Comparison of ENCODE assay signal across 40 cellular contexts in the genomic region with DNA sequence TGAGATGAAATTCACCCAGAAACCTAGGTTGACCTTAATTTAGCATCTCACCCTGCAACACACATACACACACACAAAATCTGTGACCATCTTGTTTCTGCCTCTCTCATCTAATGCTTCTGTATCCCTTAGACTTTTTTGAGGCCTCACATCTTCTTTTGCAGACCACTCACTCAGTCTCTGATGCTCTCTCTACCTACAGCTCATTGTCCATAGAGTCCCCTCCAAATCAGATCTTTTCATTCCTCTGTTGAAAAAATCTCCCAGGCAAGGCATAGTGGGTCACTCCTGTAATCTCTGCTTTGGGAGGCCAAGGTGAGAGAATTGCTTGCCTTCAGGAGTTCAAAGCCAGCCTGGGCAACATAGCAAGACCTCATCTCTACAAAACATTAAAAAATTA. TPM values are rescaled to one million over a fixed set of nuclear protein-coding genes. Genes with fewer than 3 reads are reported as not detected.
"Had no signal": no experiment of that assay in that cellular context is flagged by ENCODE, and none has a peak within 500 bp of the region (broad histone marks: within the 10 kb centered on the region; RNA-seq: fewer than 3 reads in every experiment).

No MANE protein-coding gene starts in this region.

- H3K4me3 Mint-ChIP-seq: activated naive CD4-positive, alpha-beta T cell treated with anti-CD3 and anti-CD28 coated beads for 36 hours; activated naive CD4-positive, alpha-beta T cell treated with anti-CD3 and anti-CD28 coated beads, Interleukin-2, amount 10 ng/mL, durations not matched to agents 7 days and 5 days; activated naive CD4-positive, alpha-beta T cell treated with anti-CD3 and anti-CD28 coated beads, Interleukin-2, amount 50 U/mL, for 24 hours; activated naive CD8-positive, alpha-beta T cell treated with anti-CD3 and anti-CD28 coated beads for 36 hours; activated naive CD8-positive, alpha-beta T cell treated with anti-CD3 and anti-CD28 coated beads, Interleukin-2, amount 10 ng/mL, durations not matched to agents 7 days and 5 days; activated naive CD8-positive, alpha-beta T cell treated with anti-CD3 and anti-CD28 coated beads, Interleukin-2, amount 50 U/mL, for 24 hours; activated T-cell treated with anti-CD3 and anti-CD28 coated beads, Interleukin-2, amount 50 U/mL, for 24 hours; activated T-cell treated with anti-CD3 and anti-CD28 coated beads, Interleukin-2, amount 50 U/mL, for 4 hours; activated T-cell treated with anti-CD3 and anti-CD28 coated beads, Interleukin-2, amount 50 U/mL, for 72 hours; activated T-helper 1 cell treated with anti-CD3 and anti-CD28 coated beads, Interleukin-12 subunit alpha, Interleukin-12 subunit beta, Interleukin-2, Interleukin-4 antibody, amounts not matched to agents 30 ng/mL and 10 ng/mL and 1 ng/mL, durations not matched to agents 14 hours and 24 hours and 36 hours; central memory CD8-positive, alpha-beta T cell had no signal

- H3K27ac Mint-ChIP-seq: activated naive CD4-positive, alpha-beta T cell treated with anti-CD3 and anti-CD28 coated beads for 36 hours; activated naive CD4-positive, alpha-beta T cell treated with anti-CD3 and anti-CD28 coated beads, Interleukin-2, amount 10 ng/mL, durations not matched to agents 7 days and 5 days; activated naive CD4-positive, alpha-beta T cell treated with anti-CD3 and anti-CD28 coated beads, Interleukin-2, amount 50 U/mL, for 24 hours; activated naive CD4-positive, alpha-beta T cell treated with anti-CD3 and anti-CD28 coated beads, Interleukin-2, amount 50 U/mL, for 72 hours; activated naive CD8-positive, alpha-beta T cell treated with anti-CD3 and anti-CD28 coated beads for 36 hours; activated naive CD8-positive, alpha-beta T cell treated with anti-CD3 and anti-CD28 coated beads, Interleukin-2, amount 10 ng/mL, durations not matched to agents 7 days and 5 days; activated naive CD8-positive, alpha-beta T cell treated with anti-CD3 and anti-CD28 coated beads, Interleukin-2, amount 50 U/mL, for 24 hours; activated T-cell treated with anti-CD3 and anti-CD28 coated beads, Interleukin-2, amount 50 U/mL, for 24 hours; activated T-cell treated with anti-CD3 and anti-CD28 coated beads, Interleukin-2, amount 50 U/mL, for 72 hours; activated T-helper 1 cell treated with anti-CD3 and anti-CD28 coated beads, Interleukin-12 subunit alpha, Interleukin-12 subunit beta, Interleukin-2, Interleukin-4 antibody, amounts not matched to agents 30 ng/mL and 10 ng/mL and 1 ng/mL, durations not matched to agents 14 hours and 24 hours and 36 hours; activated T-helper 17 cell treated with anti-CD3 and anti-CD28 coated beads, Interleukin-2, amount 50 U/mL, for 72 hours; activated T-helper 2 cell treated with anti-CD3 and anti-CD28 coated beads, Interferon-gamma antibody, Interleukin-2, Interleukin-4, amounts not matched to agents 10 μg/mL and 5 μg/mL and 100 μg/mL, durations not matched to agents 14 hours and 24 hours and 36 hours had no signal

- DNase-seq: activated effector memory CD4-positive, alpha-beta T cell treated with anti-CD3 and anti-CD28 coated beads, Interleukin-2, amount 50 U/mL, for 16 hours; activated effector memory CD4-positive, alpha-beta T cell treated with Interleukin-2 at 50 U/mL for 16 hours; activated gamma-delta T cell; activated gamma-delta T cell treated with Interleukin-2 at 50 U/mL for 16 hours; activated naive CD4-positive, alpha-beta T cell; activated naive CD4-positive, alpha-beta T cell treated with anti-CD3 and anti-CD28 coated beads for 36 hours; activated naive CD4-positive, alpha-beta T cell treated with anti-CD3 and anti-CD28 coated beads, Interleukin-2, amount 10 ng/mL, durations not matched to agents 7 days and 5 days; activated naive CD4-positive, alpha-beta T cell treated with anti-CD3 and anti-CD28 coated beads, Interleukin-2, amount 50 U/mL, for 16 hours; activated naive CD4-positive, alpha-beta T cell treated with Interleukin-2 at 50 U/mL for 16 hours; activated naive CD8-positive, alpha-beta T cell treated with anti-CD3 and anti-CD28 coated beads for 36 hours; activated naive CD8-positive, alpha-beta T cell treated with anti-CD3 and anti-CD28 coated beads, Interleukin-2, amount 10 ng/mL, durations not matched to agents 7 days and 5 days; activated naive CD8-positive, alpha-beta T cell treated with anti-CD3 and anti-CD28 coated beads, Interleukin-2, amount 50 U/mL, for 24 hours; activated T-cell treated with anti-CD3 and anti-CD28 coated beads, Interleukin-2, amount 50 U/mL, for 1 hour; activated T-cell treated with anti-CD3 and anti-CD28 coated beads, Interleukin-2, amount 50 U/mL, for 24 hours; activated T-cell treated with anti-CD3 and anti-CD28 coated beads, Interleukin-2, amount 50 U/mL, for 4 hours; activated T-cell treated with anti-CD3 and anti-CD28 coated beads, Interleukin-2, amount 50 U/mL, for 48 hours; activated T-cell treated with anti-CD3 and anti-CD28 coated beads, Interleukin-2, amount 50 U/mL, for 72 hours; adrenal gland; amniotic stem cell; amygdala; anterior cingulate cortex; body of pancreas; brain microvascular endothelial cell; caudate nucleus; central memory CD4-positive, alpha-beta T cell; cerebellar nuclear complex had no signal

- H3K27ac ChIP-seq: adrenal gland, ascending aorta, body of pancreas, brain microvascular endothelial cell, breast epithelium, cardiac muscle cell had no signal

- H3K36me3 Mint-ChIP-seq: activated naive CD4-positive, alpha-beta T cell treated with anti-CD3 and anti-CD28 coated beads, Interleukin-2, amount 50 U/mL, for 24 hours; activated naive CD8-positive, alpha-beta T cell; activated naive CD8-positive, alpha-beta T cell treated with anti-CD3 and anti-CD28 coated beads for 36 hours; brain had no signal

- H3K4me3 ChIP-seq: adrenal gland, ascending aorta, body of pancreas, breast epithelium, cardiac muscle cell had no signal

- ATAC-seq: activated naive CD4-positive, alpha-beta T cell treated with anti-CD3 and anti-CD28 coated beads, Interleukin-2, amount 50 U/mL, for 72 hours; activated naive CD8-positive, alpha-beta T cell treated with anti-CD3 and anti-CD28 coated beads, Interleukin-2, amount 50 U/mL, for 24 hours; activated T-cell treated with anti-CD3 and anti-CD28 coated beads, Interleukin-2, amount 50 U/mL, for 4 hours; activated T-cell treated with anti-CD3 and anti-CD28 coated beads, Interleukin-2, amount 50 U/mL, for 72 hours; activated T-helper 17 cell treated with anti-CD3 and anti-CD28 coated beads, Interleukin-2, amount 50 U/mL, for 72 hours; body of pancreas had no signal

- H3K9me3 ChIP-seq: adrenal gland, ascending aorta, body of pancreas, breast epithelium had no signal

- H3K36me3 ChIP-seq: adrenal gland, ascending aorta, brain microvascular endothelial cell, breast epithelium, cardiac muscle cell had no signal

- H3K9me3 Mint-ChIP-seq: activated naive CD4-positive, alpha-beta T cell treated with anti-CD3 and anti-CD28 coated beads for 36 hours; activated naive CD4-positive, alpha-beta T cell treated with anti-CD3 and anti-CD28 coated beads, Interleukin-2, amount 10 ng/mL, durations not matched to agents 7 days and 5 days; activated naive CD4-positive, alpha-beta T cell treated with anti-CD3 and anti-CD28 coated beads, Interleukin-2, amount 50 U/mL, for 24 hours; activated naive CD4-positive, alpha-beta T cell treated with anti-CD3 and anti-CD28 coated beads, Interleukin-2, amount 50 U/mL, for 72 hours; activated naive CD8-positive, alpha-beta T cell treated with anti-CD3 and anti-CD28 coated beads for 36 hours; activated naive CD8-positive, alpha-beta T cell treated with anti-CD3 and anti-CD28 coated beads, Interleukin-2, amount 10 ng/mL, durations not matched to agents 7 days and 5 days; activated naive CD8-positive, alpha-beta T cell treated with anti-CD3 and anti-CD28 coated beads, Interleukin-2, amount 50 U/mL, for 24 hours; activated T-cell treated with anti-CD3 and anti-CD28 coated beads, Interleukin-2, amount 50 U/mL, for 24 hours; activated T-cell treated with anti-CD3 and anti-CD28 coated beads, Interleukin-2, amount 50 U/mL, for 4 hours; activated T-cell treated with anti-CD3 and anti-CD28 coated beads, Interleukin-2, amount 50 U/mL, for 72 hours; activated T-helper 1 cell treated with anti-CD3 and anti-CD28 coated beads, Interleukin-12 subunit alpha, Interleukin-12 subunit beta, Interleukin-2, Interleukin-4 antibody, amounts not matched to agents 30 ng/mL and 10 ng/mL and 1 ng/mL, durations not matched to agents 14 hours and 24 hours and 36 hours; activated T-helper 17 cell treated with anti-CD3 and anti-CD28 coated beads, Interleukin-2, amount 50 U/mL, for 72 hours; activated T-helper 2 cell treated with anti-CD3 and anti-CD28 coated beads, Interferon-gamma antibody, Interleukin-2, Interleukin-4, amounts not matched to agents 10 μg/mL and 5 μg/mL and 100 μg/mL, durations not matched to agents 14 hours and 24 hours and 36 hours; central memory CD8-positive, alpha-beta T cell had no signal

RNA-seq across cellular contexts. Expression of gene PAX2, which starts 17.6 kb away (rescaled TPM):
- total RNA-seq: activated naive CD4-positive, alpha-beta T cell treated with anti-CD3 and anti-CD28 coated beads for 36 hours; activated naive CD4-positive, alpha-beta T cell treated with anti-CD3 and anti-CD28 coated beads, Interleukin-2, amount 50 U/mL, for 72 hours; activated naive CD8-positive, alpha-beta T cell treated with anti-CD3 and anti-CD28 coated beads for 36 hours; activated naive CD8-positive, alpha-beta T cell treated with anti-CD3 and anti-CD28 coated beads, Interleukin-2, amount 10 ng/mL, durations not matched to agents 7 days and 5 days; activated T-cell treated with anti-CD3 and anti-CD28 coated beads, Interleukin-2, amount 50 U/mL, for 4 hours; activated T-helper 1 cell treated with anti-CD3 and anti-CD28 coated beads, Interleukin-12 subunit alpha, Interleukin-12 subunit beta, Interleukin-2, Interleukin-4 antibody, amounts not matched to agents 30 ng/mL and 10 ng/mL and 1 ng/mL, durations not matched to agents 14 hours and 24 hours and 36 hours; aorta; ascending aorta; bronchial epithelial cell; cardiac muscle cell; cardiac septum had no signal
- polyA plus RNA-seq: aorta, cardiac muscle cell had no signal
